Comparison of ENCODE assay signal across 1 cellular context in the genomic region with DNA sequence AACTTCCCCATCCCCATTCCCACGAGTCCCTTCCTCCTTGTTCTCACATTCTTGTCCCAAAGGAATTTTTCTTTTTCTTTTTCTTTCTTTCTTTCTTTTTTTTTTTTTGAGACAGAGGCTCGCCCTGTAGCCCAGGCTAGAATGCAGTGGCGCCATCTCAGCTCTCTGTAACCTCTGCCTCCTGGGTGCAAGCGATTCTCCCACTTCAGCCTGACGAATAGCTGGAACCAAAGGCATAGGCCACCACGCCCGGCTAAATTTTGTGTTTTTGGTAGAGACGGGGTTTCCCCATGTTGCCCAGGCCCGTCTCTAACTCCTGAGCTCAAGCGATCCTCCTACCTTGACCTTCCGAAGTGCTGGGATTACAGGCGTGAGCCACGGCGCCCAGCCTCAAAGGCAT.
TF ChIP-seq lines count a peak whose summit lies in the region.

No MANE protein-coding gene starts in this region.

TF ChIP-seq in H1, 55 proteins besides CTCF, POLR2A, EP300 and RAD21:
- TF ChIP-seq SAP30 (IDR thresholded peaks at IDR 0.05; ENCODE audit: insufficient read depth, insufficient replicate concordance, low read length) = no peak
- TF ChIP-seq GABPA (IDR thresholded peaks at IDR 0.05; ENCODE audit: borderline replicate concordance, insufficient read depth, low read length) = no peak
